Comparison of ENCODE assay signal across 16 cellular contexts in the genomic region with DNA sequence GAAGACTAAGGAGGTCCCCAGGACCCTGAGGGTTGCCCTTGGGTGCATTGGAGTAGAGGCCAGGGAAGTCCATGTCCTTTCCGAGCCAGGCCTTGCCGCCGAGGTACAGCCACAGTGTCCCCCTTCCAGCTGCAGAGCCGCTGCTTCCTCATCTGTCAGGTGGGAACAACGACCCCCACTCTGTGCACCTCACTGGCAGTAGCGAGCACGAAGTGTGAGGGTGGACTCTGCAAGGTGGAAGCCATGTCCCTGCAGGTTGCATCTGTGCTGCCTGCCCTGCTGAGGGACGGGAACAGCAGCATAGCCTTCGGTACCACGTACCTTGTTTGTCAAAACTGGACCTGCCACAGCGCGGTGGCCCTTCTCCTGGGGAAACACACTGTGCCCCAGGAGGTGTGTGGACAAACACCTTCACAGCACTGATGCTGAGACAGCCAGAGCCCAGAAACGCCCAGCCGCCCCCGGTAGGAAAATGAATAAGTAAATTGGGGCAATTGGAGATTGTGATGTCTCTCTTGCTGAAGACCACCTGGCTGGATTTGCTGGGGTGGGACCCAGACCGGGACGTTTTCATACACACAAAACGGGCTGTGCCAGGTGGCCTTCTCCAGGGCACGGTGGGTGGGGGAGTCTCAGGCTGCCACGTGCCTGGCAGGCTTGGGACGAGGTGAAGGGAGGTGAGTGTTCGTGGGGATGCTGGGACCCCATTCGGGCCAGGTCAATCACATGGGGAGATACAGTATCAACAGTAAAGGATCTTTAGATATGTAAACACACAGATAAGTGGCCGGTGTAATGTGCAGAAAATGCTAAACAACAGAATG.
DNase-seq lines count a peak whose midpoint lies in the region; ATAC-seq and TF ChIP-seq lines count a peak whose summit lies in the region.
"Had no signal": no experiment of that assay in that cellular context is flagged by ENCODE, and none has a peak within 500 bp of the region (broad histone marks: within the 10 kb centered on the region; RNA-seq: fewer than 3 reads in every experiment).

No MANE protein-coding gene starts in this region.

- H2BK15ac ChIP-seq in neuronal stem cell (ENCODE audit: low read length) = no peak overlapping the region

- WGBS in heart right ventricle, 2 donors = 88 to 92% methylated on average over 24 of the region's 24 CpGs
- WGBS in neuronal stem cell (ENCODE audit: extremely low coverage in 2 of 2, insufficient read length in 2 of 2, insufficient replicate concordance in 1 of 2), 2 donors = no CpG with 5 or more reads among the region's 24 CpGs

- DNase-seq in left cardiac atrium (peak; percentile 8), heart right ventricle (no peak), RWPE2 (ENCODE audit: low spot score) (peak; percentile 46), neuronal stem cell (ENCODE audit: low spot score) (no peak), mesenteric fat pad (ENCODE audit: low spot score) (no peak), middle frontal gyrus (ENCODE audit: extremely low spot score, low spot score) (no peak)
- no peak for DNase-seq in effector memory CD8-positive, alpha-beta T cell
- DNase-seq: DMS79 treated with DMSO at 0.1 percent for 48 hours, NCI-H1694 treated with DMSO at 0.1 percent for 48 hours, NCI-H2107, NCI-H2227 treated with DMSO at 0.1 percent for 48 hours, NCI-H510A treated with DMSO at 0.1 percent for 48 hours, NCI-H82 had no signal

- H3K9ac ChIP-seq in neuronal stem cell (ENCODE audit: low read depth, low read length, poor library complexity) = peak overlapping the region; percentile 33

- H3K9me3 Mint-ChIP-seq in effector memory CD8-positive, alpha-beta T cell = no peaks in the 10 kb centered on the region

- H2BK12ac ChIP-seq in neuronal stem cell (ENCODE audit: low read length) = no peak overlapping the region

- peaks cover 7 to 30% of the 10 kb centered on the region in 2 donors for H3K27me3 Mint-ChIP-seq in effector memory CD8-positive, alpha-beta T cell

- no peak overlapping the region for H3K4ac ChIP-seq in neuronal stem cell (ENCODE audit: low read length)

- no peaks in the 10 kb centered on the region for H3K79me1 ChIP-seq in neuronal stem cell (ENCODE audit: low read depth, low read length)

- H3K4me3 ChIP-seq in heart right ventricle (no peak overlapping the region), RWPE2 (ENCODE audit: severe bottlenecking) (no peak overlapping the region), neuronal stem cell (ENCODE audit: low read length in 2 of 2) (no peak overlapping the region)
- H3K4me3 ChIP-seq: K562, SJSA1 had no signal

- no peak overlapping the region for H2BK5ac ChIP-seq in neuronal stem cell (ENCODE audit: low read length)

- intact Hi-C loops in left cardiac atrium (cut with DNase I) (no loop called here), heart right ventricle (cut with DNase I) (no loop called here)

- H4K91ac ChIP-seq in neuronal stem cell (ENCODE audit: low read depth, low read length, poor library complexity) = no peak overlapping the region

- H3K23ac ChIP-seq in neuronal stem cell (ENCODE audit: low read depth, low read length, poor library complexity) = peak overlapping the region; percentile 25

- H3K27ac Mint-ChIP-seq in effector memory CD8-positive, alpha-beta T cell = no peak overlapping the region

- H2BK120ac ChIP-seq in neuronal stem cell (ENCODE audit: low read depth, low read length) = no peak overlapping the region

- peaks cover 2% of the 10 kb centered on the region for H3K36me3 Mint-ChIP-seq in effector memory CD8-positive, alpha-beta T cell (ENCODE audit: insufficient read depth)

- ATAC-seq in left cardiac atrium (no peak), heart right ventricle (no peak), RWPE2 (ENCODE audit: low read depth) (no peak)
- ATAC-seq in effector memory CD8-positive, alpha-beta T cell (replicated peaks) = no peak
- ATAC-seq: K562 had no signal

- no peak overlapping the region for H3K27ac ChIP-seq in heart right ventricle
- H3K27ac ChIP-seq in RWPE2 (ENCODE audit: poor library complexity, severe bottlenecking) = no peak overlapping the region
- H3K27ac ChIP-seq in neuronal stem cell (replicated peaks; ENCODE audit: low read length) = no peak overlapping the region
- H3K27ac ChIP-seq: RWPE1, SJSA1 had no signal

- no peak overlapping the region for H4K8ac ChIP-seq in neuronal stem cell (ENCODE audit: low read depth, low read length)

- TF ChIP-seq CTCF in heart right ventricle (IDR thresholded peaks at IDR 0.05) (no peak), RWPE2 (IDR thresholded peaks at IDR 0.05; ENCODE audit: poor library complexity, severe bottlenecking) (no peak)

- H3K36me3 ChIP-seq in heart right ventricle (no peaks in the 10 kb centered on the region), RWPE2 (ENCODE audit: low read depth) (no peaks in the 10 kb centered on the region), neuronal stem cell (replicated peaks in 1 of 2; ENCODE audit: control insufficient read depth in 2 of 2, insufficient read depth in 2 of 2, low read length in 2 of 2) (no peaks in the 10 kb centered on the region)
- H3K36me3 ChIP-seq: SJSA1 had no signal

- H3K4me3 Mint-ChIP-seq in effector memory CD8-positive, alpha-beta T cell = no peak overlapping the region

- no peaks in the 10 kb centered on the region for H3K9me3 ChIP-seq in heart right ventricle
- H3K9me3 ChIP-seq in RWPE2 (ENCODE audit: severe bottlenecking) = no peaks in the 10 kb centered on the region
- H3K9me3 ChIP-seq in neuronal stem cell (replicated peaks in 1 of 2; ENCODE audit: control insufficient read depth in 2 of 2, insufficient read depth in 1 of 2, low read depth in 1 of 2, low read length in 2 of 2) = no peaks in the 10 kb centered on the region
- H3K9me3 ChIP-seq: SJSA1 had no signal

- no peak overlapping the region for H3K14ac ChIP-seq in neuronal stem cell (ENCODE audit: low read length)

- H2AFZ ChIP-seq in neuronal stem cell (ENCODE audit: low read length) = no peak overlapping the region

- peak overlapping the region; percentile 50 for H3K18ac ChIP-seq in neuronal stem cell (ENCODE audit: low read length)

- peaks cover 0 to 3% (median 0%) of the 10 kb centered on the region in 9 donors for H3K4me1 ChIP-seq in heart right ventricle
- H3K4me1 ChIP-seq in RWPE2 (ENCODE audit: insufficient read depth, poor library complexity, severe bottlenecking) = no peaks in the 10 kb centered on the region
- H3K4me1 ChIP-seq in neuronal stem cell (ENCODE audit: control insufficient read depth in 2 of 2, insufficient read depth in 1 of 2, low read depth in 1 of 2, low read length in 2 of 2) = no peaks in the 10 kb centered on the region
- H3K4me1 ChIP-seq: SJSA1 had no signal

- peak overlapping the region; percentile 86 for H2AK5ac ChIP-seq in neuronal stem cell (ENCODE audit: low read depth, low read length)

- no peak overlapping the region for H3K4me2 ChIP-seq in neuronal stem cell (ENCODE audit: insufficient read depth, low read length, poor library complexity, severe bottlenecking)

- H3K4me1 Mint-ChIP-seq in effector memory CD8-positive, alpha-beta T cell (ENCODE audit: low read depth in 2 of 2) = no peaks in the 10 kb centered on the region

- H3K27me3 ChIP-seq in heart right ventricle = peaks cover 0 to 9% (median 0%) of the 10 kb centered on the region in 7 donors
- H3K27me3 ChIP-seq in RWPE2 (ENCODE audit: insufficient read depth, poor library complexity, severe bottlenecking) = no peaks in the 10 kb centered on the region
- H3K27me3 ChIP-seq in neuronal stem cell (ENCODE audit: control insufficient read depth in 3 of 3, insufficient read depth in 3 of 3, low read depth in 1 of 3, low read length in 3 of 3) = peaks cover 0 to 32% (median 0%) of the 10 kb centered on the region in 3 experiments
- H3K27me3 ChIP-seq: SJSA1 had no signal

Comparison
In these comparisons a context has a peak if more than half of its experiments do, and no peak if none do; other contexts are left out.
1. DNase-seq: peak in left cardiac atrium (single experiment) and RWPE2 (single experiment); none in heart right ventricle (0 of 2), neuronal stem cell (single experiment), mesenteric fat pad (single experiment), effector memory CD8-positive, alpha-beta T cell (0 of 3) and middle frontal gyrus (single experiment).